ENCODE assay signal across 8 cellular contexts in genomic region chr21:37072239-37072987, GRCh38. TPM values are rescaled to one million over a fixed set of nuclear protein-coding genes. Genes with fewer than 3 reads are reported as not detected.
DNase-seq lines count a peak whose midpoint lies in the region; ATAC-seq, FAIRE-seq and TF ChIP-seq lines count a peak whose summit lies in the region.

No MANE protein-coding gene starts in this region.

- no peak for DNase-seq in GM12864 (ENCODE audit: low read depth)
- DNase-seq in H7: peak; percentile 80
- DNase-seq in LoVo (ENCODE audit: low spot score): peak; percentile 60
- peak; percentile 57 for DNase-seq in SW480 (ENCODE audit: low spot score)
- DNase-seq in central memory CD8-positive, alpha-beta T cell (ENCODE audit: low spot score in 2 of 2): no peak
- DNase-seq in keratinocyte (ENCODE audit: low read depth, low spot score): peak; percentile 13
- DNase-seq in spleen: no peak
- no peak for DNase-seq in OCI-M2 (lab: John Stamatoyannopoulos, UW; ENCODE audit: unreplicated experiment)

- peak overlapping the region; percentile 89 for H3K27ac ChIP-seq in keratinocyte (ENCODE audit: control insufficient read depth, insufficient read depth, low read length)
- peak overlapping the region; percentile 94 to 98 (median 98) for H3K27ac ChIP-seq in spleen

- no peak for FAIRE-seq in keratinocyte (lab: Jason Lieb, UNC)

- H3K27me3 ChIP-seq in H7 (ENCODE audit: control insufficient read depth, insufficient read depth, low read length) (peaks cover 28% of the 10 kb centered on the region), keratinocyte (ENCODE audit: control insufficient read depth, extremely low read depth, insufficient read depth, low read length) (no peaks in the 10 kb centered on the region), spleen (replicated peaks in 1 of 7) (no peaks in the 10 kb centered on the region)

- no peak for TF ChIP-seq CTCF in GM12864 (IDR thresholded peaks at IDR 0.05; ENCODE audit: low read depth, low read length, missing control alignments)
- TF ChIP-seq CTCF in keratinocyte (optimal IDR thresholded peaks at IDR 0.05 in 1 of 3, IDR thresholded peaks at IDR 0.05 in 1 of 3, conservative IDR thresholded peaks at IDR 0.05 in 1 of 3; ENCODE audit: extremely low read depth in 1 of 3, insufficient read depth in 2 of 3, low read length in 3 of 3): no peak
- TF ChIP-seq CTCF in spleen (IDR thresholded peaks at IDR 0.05 in 8 of 11, conservative IDR thresholded peaks at IDR 0.05 in 3 of 11): no peak

- peak overlapping the region; percentile 99 for H3K27ac Mint-ChIP-seq in central memory CD8-positive, alpha-beta T cell (ENCODE audit: low read depth)

- H3K27me3 Mint-ChIP-seq in central memory CD8-positive, alpha-beta T cell: no peaks in the 10 kb centered on the region

- peak in 1 of 3 donors; percentile 52 for TF ChIP-seq POLR2A in spleen (IDR thresholded peaks at IDR 0.05)

- intact Hi-C loops in spleen (cut with DNase I; ENCODE audit: low total_unique reads): no loop called here

- no peaks in the 10 kb centered on the region for H4K20me1 ChIP-seq in keratinocyte (ENCODE audit: control insufficient read depth, extremely low read depth, insufficient read depth, low read length)

- H3K79me2 ChIP-seq in keratinocyte (ENCODE audit: control insufficient read depth, insufficient read depth, low read length): peaks cover 40% of the 10 kb centered on the region

- H3K4me1 ChIP-seq in keratinocyte (ENCODE audit: control insufficient read depth, extremely low read depth, insufficient read depth, low read length) (peaks cover 17% of the 10 kb centered on the region), spleen (peaks cover 11 to 61% (median 31%) of the 10 kb centered on the region in 6 donors)

- H3K4me1 Mint-ChIP-seq in central memory CD8-positive, alpha-beta T cell: peaks cover 44% of the 10 kb centered on the region

- H3K36me3 Mint-ChIP-seq in central memory CD8-positive, alpha-beta T cell (ENCODE audit: insufficient read depth): peaks cover 42% of the 10 kb centered on the region

- peak overlapping the region; percentile 83 for H2AFZ ChIP-seq in keratinocyte (ENCODE audit: control insufficient read depth, low read length)

- H3K4me2 ChIP-seq in keratinocyte (ENCODE audit: control insufficient read depth, extremely low read depth, insufficient read depth, low read depth, low read length): peak overlapping the region; percentile 99

- no peaks in the 10 kb centered on the region for H3K9me1 ChIP-seq in keratinocyte (ENCODE audit: control insufficient read depth, extremely low read depth, insufficient read depth, low read length)

- no peaks in the 10 kb centered on the region for H3K9me3 Mint-ChIP-seq in central memory CD8-positive, alpha-beta T cell

- WGBS in spleen, 5 donors: 0 to 1% (median 1%) methylated on average over 21 to 54 of the region's 54 CpGs

- H3K4me3 Mint-ChIP-seq in central memory CD8-positive, alpha-beta T cell: peak overlapping the region; percentile 97

- no peaks in the 10 kb centered on the region for H3K9me3 ChIP-seq in keratinocyte (ENCODE audit: control insufficient read depth, low read depth, low read length)
- H3K9me3 ChIP-seq in spleen: no peaks in the 10 kb centered on the region

- dilution Hi-C loops in keratinocyte (cut with MboI; ENCODE audit: extremely low pct_ligation_motif_present, low sequenced_read_pairs): no loop called here

- H3K9ac ChIP-seq in keratinocyte (ENCODE audit: control insufficient read depth, extremely low read depth, insufficient read depth, low read length): peak overlapping the region; percentile 92

- peak; percentile 50 for ATAC-seq in central memory CD8-positive, alpha-beta T cell (replicated peaks; ENCODE audit: extremely low read depth, poor library complexity, severe bottlenecking)

- H3K4me3 ChIP-seq in GM12864 (ENCODE audit: low read depth, low read length) (peak overlapping the region; percentile 74), H7 (ENCODE audit: insufficient read depth, low read depth, low read length) (peak overlapping the region; percentile 85), keratinocyte (ENCODE audit: control insufficient read depth in 2 of 3, extremely low read depth in 1 of 3, insufficient read depth in 2 of 3, low read depth in 1 of 3, low read length in 3 of 3) (peak overlapping the region; percentile 69 to 99 (median 92)), spleen (peak overlapping the region; percentile 79 to 96 (median 94))

- no peaks in the 10 kb centered on the region; the same call in 1 of the 2 replicates for H3K36me3 ChIP-seq in H7 (replicated peaks; ENCODE audit: control insufficient read depth, insufficient read depth, low read length)
- H3K36me3 ChIP-seq in keratinocyte (ENCODE audit: control insufficient read depth in 2 of 2, extremely low read depth in 1 of 2, insufficient read depth in 2 of 2, low read length in 2 of 2): no peaks in the 10 kb centered on the region
- peaks cover 0 to 25% (median 2%) of the 10 kb centered on the region in 6 donors for H3K36me3 ChIP-seq in spleen

RNA-seq across cellular contexts. Expression of gene PIGP, which starts 0.5 kb away (rescaled TPM):
- total RNA-seq in H7 (2014; rRNA removed; shearing (Covaris generic)): 7.9 and 10.0 TPM in 2 replicates
- polyA plus RNA-seq in keratinocyte (12.3 to 31.8 TPM (median 22.4 TPM) in 3 replicates), spleen (10 to 100 TPM; 17.2 to 26.0 (median 19.9) TPM)
- 3.1 TPM for polyA plus RNA-seq in keratinocyte (2011; ENCODE audit: low read depth)
- polyA plus RNA-seq in keratinocyte (2011; cell fraction: cytosol; rRNA removed): 15.5 and 43.0 TPM in 2 replicates
- 13.8 and 16.2 TPM in 2 replicates for polyA plus RNA-seq in keratinocyte (2011; cell fraction: nucleus; rRNA removed)
- polyA plus RNA-seq in keratinocyte (2012; ENCODE audit: low replicate concordance): 11.6 and 12.5 TPM in 2 replicates
- 6.2 to 11.4 TPM (median 6.2 TPM) in 3 replicates for polyA minus RNA-seq in keratinocyte
- 11.1 TPM for polyA minus RNA-seq in keratinocyte (2011; cell fraction: cytosol; rRNA and poly(A)+ RNA removed)
- polyA minus RNA-seq in keratinocyte (2011; cell fraction: nucleus; rRNA and poly(A)+ RNA removed): 1.7 and 4.0 TPM in 2 replicates
- total RNA-seq in spleen: 10 to 100 TPM in 6 of 7 donors, 1 to 10 TPM in 1; 9.2 to 23.1 (median 12.8) TPM

RNA-seq across cellular contexts. Expression of gene TTC3, which starts 0.6 kb away (rescaled TPM):
- 32.2 and 32.3 TPM in 2 replicates for total RNA-seq in H7 (2014; rRNA removed; shearing (Covaris generic))
- polyA plus RNA-seq in keratinocyte: 37.0 to 42.8 TPM (median 38.5 TPM) in 3 replicates
- polyA plus RNA-seq in keratinocyte (2011; ENCODE audit: low read depth): 177 TPM
- 38.0 and 40.7 TPM in 2 replicates for polyA plus RNA-seq in keratinocyte (2011; cell fraction: cytosol; rRNA removed)
- polyA plus RNA-seq in keratinocyte (2011; cell fraction: nucleus; rRNA removed): 90.5 and 92.8 TPM in 2 replicates
- 23.5 and 36.1 TPM in 2 replicates for polyA plus RNA-seq in keratinocyte (2012; ENCODE audit: low replicate concordance)
- 18.4 to 77.9 TPM (median 41.8 TPM) in 3 replicates for polyA minus RNA-seq in keratinocyte
- polyA minus RNA-seq in keratinocyte (2011; cell fraction: cytosol; rRNA and poly(A)+ RNA removed): 68.9 TPM
- polyA minus RNA-seq in keratinocyte (2011; cell fraction: nucleus; rRNA and poly(A)+ RNA removed): 65.2 and 134 TPM in 2 replicates
- 100 to 1,000 TPM in 3 of 7 donors, 10 to 100 TPM in 4; 72.5 to 143 (median 93.7) TPM for total RNA-seq in spleen
- 10 to 100 TPM; 16.0 to 21.6 (median 21.0) TPM for polyA plus RNA-seq in spleen

Comparison
In these comparisons a context has a peak if more than half of its experiments do, and no peak if none do; other contexts are left out.
1. DNase-seq: peak in H7 (single experiment), LoVo (single experiment), SW480 (single experiment) and keratinocyte (single experiment); none in GM12864 (single experiment), central memory CD8-positive, alpha-beta T cell (0 of 2), spleen (single experiment) and OCI-M2 (single experiment).
2. Peak in every context shown above with its lines, with median percentiles within 50 percentile points of each other: H3K4me3 ChIP-seq.